In the genomic region with DNA sequence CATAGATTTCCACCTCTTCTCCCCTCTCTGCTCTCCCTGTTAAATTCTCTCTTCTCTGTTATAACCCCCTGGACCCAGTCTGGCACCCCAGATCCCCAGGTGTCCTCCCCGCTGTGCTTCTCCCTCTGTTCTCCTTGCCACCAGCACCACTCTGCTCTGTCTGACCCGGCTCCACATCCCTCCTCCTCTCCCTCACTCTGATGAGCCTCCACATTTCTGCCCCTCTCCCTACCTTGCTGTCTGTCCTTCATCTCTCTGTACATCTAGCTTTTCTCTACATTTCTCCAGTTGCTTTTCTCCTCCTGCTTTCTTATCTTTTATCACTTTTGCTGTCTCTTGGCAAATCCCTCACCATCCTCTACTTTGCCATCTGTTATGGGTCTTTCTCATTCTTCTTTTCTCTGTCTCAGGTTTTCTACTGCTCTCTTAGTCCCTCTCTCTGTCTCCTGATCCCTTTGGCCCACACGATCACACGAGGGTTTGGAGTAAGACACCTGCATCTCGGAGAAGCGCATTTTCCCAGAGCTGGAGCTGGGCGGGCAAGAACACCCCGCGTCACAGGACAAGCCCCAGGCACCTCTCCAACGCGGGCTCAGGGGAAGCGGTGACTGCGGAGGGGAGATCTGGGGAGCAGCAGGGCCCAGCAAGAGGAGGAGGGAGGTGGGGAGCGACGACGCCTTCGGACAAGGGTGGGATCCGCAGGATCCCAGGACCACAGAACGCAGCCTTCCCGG, we compare ENCODE assay signal across 8 cellular contexts. TPM values are rescaled to one million over a fixed set of nuclear protein-coding genes. Genes with fewer than 3 reads are reported as not detected.
DNase-seq lines count a peak whose midpoint lies in the region; ATAC-seq and TF ChIP-seq lines count a peak whose summit lies in the region.
"Not testable (repeated sequence)": the region's sequence is repeated elsewhere in the genome, so short reads cannot be mapped to it uniquely, and the experiment has no call there.

No MANE protein-coding gene starts in this region.

- peaks cover 0 to 23% (median 7%) of the 10 kb centered on the region in 8 donors for H3K9me3 Mint-ChIP-seq in CD4-positive, alpha-beta memory T cell

- H3K36me3 ChIP-seq in CD4-positive, alpha-beta memory T cell (ENCODE audit: insufficient read depth, low read length), result not testable (repeated sequence)
- peaks cover 11% of the 10 kb centered on the region; the same call in 1 of the 2 replicates for H3K36me3 ChIP-seq in SK-N-MC (ENCODE audit: insufficient read depth, low read length)
- peaks cover 15% of the 10 kb centered on the region for H3K36me3 ChIP-seq in adipocyte (ENCODE audit: control insufficient read depth, insufficient read depth, low read length, severe bottlenecking)
- peaks cover 10% of the 10 kb centered on the region for H3K36me3 ChIP-seq in muscle layer of colon (ENCODE audit: insufficient read depth, low read length)

- not testable (repeated sequence) for H3K27me3 ChIP-seq in CD4-positive, alpha-beta memory T cell (ENCODE audit: insufficient read depth, low read length); adipocyte (replicated peaks; ENCODE audit: control insufficient read depth, insufficient read depth, low read length); foreskin keratinocyte; muscle layer of colon (ENCODE audit: control insufficient read depth in 1 of 2, insufficient read depth in 2 of 2, low read length in 2 of 2)

- peak overlapping the region; percentile 73 to 92 (median 91) for H3K27ac Mint-ChIP-seq in CD4-positive, alpha-beta memory T cell

- TF ChIP-seq CTCF in foreskin keratinocyte (conservative IDR thresholded peaks at IDR 0.05), result not testable (repeated sequence)

- H3K4me1 Mint-ChIP-seq in CD4-positive, alpha-beta memory T cell, result peaks cover 13 to 28% (median 17%) of the 10 kb centered on the region in 4 donors

- peaks cover 29 to 31% of the 10 kb centered on the region in 2 donors for H3K36me3 Mint-ChIP-seq in CD4-positive, alpha-beta memory T cell

- not testable (repeated sequence) for H3K4me1 ChIP-seq in CD4-positive, alpha-beta memory T cell (ENCODE audit: insufficient read depth, low read length); adipocyte (ENCODE audit: control insufficient read depth, insufficient read depth, low read length); foreskin keratinocyte; muscle layer of colon (ENCODE audit: insufficient read depth, low read length)

- peak overlapping the region; percentile 89 to 97 (median 93) for H3K4me3 Mint-ChIP-seq in CD4-positive, alpha-beta memory T cell

- peak overlapping the region; percentile 38 for H3K27ac ChIP-seq in CD4-positive, alpha-beta memory T cell (ENCODE audit: low read depth, low read length)
- not testable (repeated sequence) for H3K27ac ChIP-seq in SK-N-MC; muscle layer of colon (ENCODE audit: low read depth, low read length)
- peak overlapping the region; percentile 67 for H3K27ac ChIP-seq in foreskin keratinocyte

- POLR2A ChIA-PET in CD4-positive, alpha-beta memory T cell (lab: Charles Lee; ENCODE audit: partially characterized antibody), result not testable (repeated sequence)

- CTCF ChIA-PET in CD4-positive, alpha-beta memory T cell (lab: Charles Lee; ENCODE audit: partially characterized antibody), result not testable (repeated sequence)

- H3K27me3 Mint-ChIP-seq in CD4-positive, alpha-beta memory T cell, result not testable (repeated sequence)

- peak; percentile 22 for ATAC-seq in GM21423 (IDR thresholded peaks at IDR 0.05; ENCODE audit: unreplicated experiment)
- peak; percentile 70 for ATAC-seq in foreskin keratinocyte

- not testable (repeated sequence) for H3K9me3 ChIP-seq in CD4-positive, alpha-beta memory T cell (ENCODE audit: control insufficient read depth in 1 of 2, low read length in 2 of 2); SK-N-MC (ENCODE audit: low read depth, low read length); adipocyte (ENCODE audit: control insufficient read depth, low read length); muscle layer of colon (ENCODE audit: low read length)

- DNase-seq in CD4-positive, alpha-beta memory T cell, result peak in 4 of 5 donors; percentile 6 to 12 (median 6)
- peak; percentile 25 for DNase-seq in HK-2 (ENCODE audit: unreplicated experiment)
- DNase-seq in SK-N-MC (ENCODE audit: low read depth, low spot score), result not testable (repeated sequence)
- peak; percentile 62 for DNase-seq in adipocyte (ENCODE audit: low read depth)
- peak in 1 of 2 donors; percentile 28 for DNase-seq in foreskin keratinocyte
- DNase-seq in stimulated activated CD4-positive, alpha-beta T cell treated with anti-CD3 and anti-CD28 coated beads, Interleukin-4, amount 100 ng/mL, for 4 hours, result peak; percentile 5 to 7

- H3K9ac ChIP-seq in SK-N-MC (ENCODE audit: insufficient read length) (peak overlapping the region; percentile 48), adipocyte (ENCODE audit: low read length) (peak overlapping the region; percentile 86), muscle layer of colon (ENCODE audit: low read length) (peak overlapping the region; percentile 49)

- intact Hi-C loops in CD4-positive, alpha-beta memory T cell (cut with micrococcal nuclease), result not testable (repeated sequence)

- peak overlapping the region; percentile 47 to 66 for H3K4me3 ChIP-seq in CD4-positive, alpha-beta memory T cell (ENCODE audit: low read length in 2 of 2)
- H3K4me3 ChIP-seq in SK-N-MC (peak overlapping the region; percentile 73), adipocyte (ENCODE audit: low read length) (peak overlapping the region; percentile 88), muscle layer of colon (ENCODE audit: low read depth in 1 of 2, low read length in 2 of 2) (peak overlapping the region; percentile 42 to 66)

RNA-seq across cellular contexts. Expression of a gene that starts 0.8 kb away (rescaled TPM):
- 10 to 100 TPM; 21.6 to 24.6 TPM for total RNA-seq in CD4-positive, alpha-beta memory T cell
- 10 to 100 TPM; 14.9 to 21.5 TPM for polyA plus RNA-seq in CD4-positive, alpha-beta memory T cell
- 13.5 and 15.4 TPM in 2 replicates for total RNA-seq in foreskin keratinocyte
- polyA plus RNA-seq in foreskin keratinocyte, result 7.4 and 9.4 TPM in 2 replicates

RNA-seq across cellular contexts. Expression of a gene that starts 34.0 kb away (rescaled TPM):
- total RNA-seq in CD4-positive, alpha-beta memory T cell, result 10 to 100 TPM; 43.3 to 47.8 TPM
- polyA plus RNA-seq in CD4-positive, alpha-beta memory T cell, result 10 to 100 TPM; 10.9 to 20.1 TPM
- total RNA-seq in foreskin keratinocyte, result 6.1 and 11.1 TPM in 2 replicates
- 2.3 and 4.6 TPM in 2 replicates for polyA plus RNA-seq in foreskin keratinocyte

RNA-seq across cellular contexts. Expression of a gene that starts 36.8 kb away (rescaled TPM):
- 10 to 100 TPM; 25.2 to 25.7 TPM for total RNA-seq in CD4-positive, alpha-beta memory T cell
- 10 to 100 TPM; 20.9 to 24.9 TPM for polyA plus RNA-seq in CD4-positive, alpha-beta memory T cell
- total RNA-seq in foreskin keratinocyte, result 12.5 and 18.8 TPM in 2 replicates
- polyA plus RNA-seq in foreskin keratinocyte, result 3.7 and 3.8 TPM in 2 replicates
